ENCODE assay signal across 21 cellular contexts in the genomic region with DNA sequence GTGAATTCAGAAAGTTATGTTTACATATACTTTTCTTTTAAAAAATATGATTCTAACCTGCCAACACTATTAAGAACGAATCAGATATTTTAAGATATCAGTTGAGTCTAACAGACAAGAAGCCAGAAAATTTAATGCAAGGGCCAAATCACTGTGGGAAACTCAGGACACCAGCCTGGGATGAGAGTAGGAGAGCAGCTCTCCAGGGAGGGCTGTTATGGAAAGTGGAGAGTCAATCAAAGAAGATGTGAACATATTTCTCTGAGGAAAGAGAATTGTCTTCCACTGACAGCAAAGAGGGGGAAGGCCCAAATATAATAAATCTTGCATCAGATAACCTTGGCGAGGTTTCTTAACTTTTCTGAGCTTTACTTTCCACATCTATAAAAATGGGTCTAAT.
DNase-seq lines count a peak whose midpoint lies in the region; ATAC-seq and TF ChIP-seq lines count a peak whose summit lies in the region.
"Had no signal": no experiment of that assay in that cellular context is flagged by ENCODE, and none has a peak within 500 bp of the region (broad histone marks: within the 10 kb centered on the region; RNA-seq: fewer than 3 reads in every experiment).

No MANE protein-coding gene starts in this region.

- H3K36me3 ChIP-seq in heart right ventricle (peaks cover 0 to 18% (median 0%) of the 10 kb centered on the region in 9 donors), right atrium auricular region (no peaks in the 10 kb centered on the region), tibial nerve (no peaks in the 10 kb centered on the region), ascending aorta (no peaks in the 10 kb centered on the region)

- no peak for TF ChIP-seq POLR2A in tibial nerve (IDR thresholded peaks at IDR 0.05)

- WGBS in heart right ventricle, 2 donors, result 62 to 75% methylated on average over 2 of the region's 2 CpGs
- WGBS in tibial nerve, 2 donors, result 64 to 67% methylated on average over 2 of the region's 2 CpGs

- TF ChIP-seq EP300 in tibial nerve (IDR thresholded peaks at IDR 0.05), result no peak

- H3K4me3 Mint-ChIP-seq in activated T-cell treated with anti-CD3 and anti-CD28 coated beads, Interleukin-2, amount 50 U/mL, for 24 hours, result no peak overlapping the region
- H3K4me3 Mint-ChIP-seq: B cell, GM23338 had no signal

- H3K36me3 Mint-ChIP-seq in activated T-cell treated with anti-CD3 and anti-CD28 coated beads, Interleukin-2, amount 50 U/mL, for 24 hours (ENCODE audit: low read depth), result peaks cover 69% of the 10 kb centered on the region

- H3K27ac Mint-ChIP-seq in activated T-cell treated with anti-CD3 and anti-CD28 coated beads, Interleukin-2, amount 50 U/mL, for 24 hours, result peak overlapping the region; percentile 56
- H3K27ac Mint-ChIP-seq: B cell had no signal

- H3K9me3 ChIP-seq in heart right ventricle (no peaks in the 10 kb centered on the region), right atrium auricular region (no peaks in the 10 kb centered on the region), tibial nerve (no peaks in the 10 kb centered on the region), ascending aorta (no peaks in the 10 kb centered on the region)

- intact Hi-C loops in heart right ventricle (cut with DNase I), result loop anchor here in 2 of 10 donors (5.0 kb wide), 3 partner anchors 37 to 702 kb away; no protein-coding TSS in a partner anchor
- intact Hi-C loops in left ventricle myocardium superior (cut with micrococcal nuclease), result no loop called here
- intact Hi-C loops in ascending aorta (cut with DNase I), result no loop called here

- H3K4me3 ChIP-seq in heart right ventricle, result no peak overlapping the region
- no peak overlapping the region for H3K4me3 ChIP-seq in right atrium auricular region
- no peak overlapping the region for H3K4me3 ChIP-seq in tibial nerve
- no peak overlapping the region for H3K4me3 ChIP-seq in ascending aorta
- H3K4me3 ChIP-seq: GM23338 had no signal

- H3K27me3 ChIP-seq in heart right ventricle (no peaks in the 10 kb centered on the region), right atrium auricular region (no peaks in the 10 kb centered on the region), tibial nerve (no peaks in the 10 kb centered on the region), ascending aorta (no peaks in the 10 kb centered on the region)

- no peak for DNase-seq in activated T-cell treated with anti-CD3 and anti-CD28 coated beads, Interleukin-2, amount 50 U/mL, for 24 hours
- no peak for DNase-seq in activated T-cell treated with anti-CD3 and anti-CD28 coated beads for 4 hours
- peak in 1 of 2 donors; percentile 44 for DNase-seq in heart right ventricle
- no peak for DNase-seq in right atrium auricular region (ENCODE audit: low spot score)
- DNase-seq in left ventricle myocardium superior, result no peak
- DNase-seq in tibial nerve (ENCODE audit: low spot score in 2 of 2), result no peak
- DNase-seq in ascending aorta (ENCODE audit: low spot score in 2 of 2), result no peak
- DNase-seq: 8988T, DMS53, EL, HCEC 1CT, NCI-H1417, NCI-H187, NCI-H2107, NCI-H510A, NCI-H774 had no signal

- H3K4me1 Mint-ChIP-seq in activated T-cell treated with anti-CD3 and anti-CD28 coated beads, Interleukin-2, amount 50 U/mL, for 24 hours (ENCODE audit: low read depth), result peaks cover 9% of the 10 kb centered on the region
- H3K4me1 Mint-ChIP-seq: B cell, GM23338 had no signal

- ATAC-seq in heart right ventricle, result peak in 7 of 8 donors; percentile 44 to 83 (median 57)
- peak; percentile 59 for ATAC-seq in left ventricle myocardium superior
- ATAC-seq in HG03520 (IDR thresholded peaks at IDR 0.05; ENCODE audit: unreplicated experiment), result no peak
- ATAC-seq: GM23338 had no signal

- peak overlapping the region in 6 of 10 donors; percentile 12 to 74 (median 58) for H3K27ac ChIP-seq in heart right ventricle
- H3K27ac ChIP-seq in right atrium auricular region, result peak overlapping the region in 1 of 2 donors; percentile 27
- peak overlapping the region in 3 of 4 donors; percentile 28 to 77 (median 45) for H3K27ac ChIP-seq in tibial nerve
- peak overlapping the region in 1 of 2 donors; percentile 19 for H3K27ac ChIP-seq in ascending aorta
- H3K27ac ChIP-seq: HL-60, KMS-11 had no signal

- TF ChIP-seq CTCF in heart right ventricle (IDR thresholded peaks at IDR 0.05) (no peak), right atrium auricular region (IDR thresholded peaks at IDR 0.05) (no peak), tibial nerve (IDR thresholded peaks at IDR 0.05) (no peak), ascending aorta (IDR thresholded peaks at IDR 0.05) (no peak)

- no peaks in the 10 kb centered on the region for H3K27me3 Mint-ChIP-seq in activated T-cell treated with anti-CD3 and anti-CD28 coated beads, Interleukin-2, amount 50 U/mL, for 24 hours
- H3K27me3 Mint-ChIP-seq: B cell had no signal

- no peaks in the 10 kb centered on the region for H3K9me3 Mint-ChIP-seq in activated T-cell treated with anti-CD3 and anti-CD28 coated beads, Interleukin-2, amount 50 U/mL, for 24 hours
- H3K9me3 Mint-ChIP-seq: GM23338 had no signal

- H3K4me1 ChIP-seq in heart right ventricle (peaks cover 0 to 7% (median 0%) of the 10 kb centered on the region in 9 donors), right atrium auricular region (no peaks in the 10 kb centered on the region), tibial nerve (peaks cover 0 to 14% (median 4%) of the 10 kb centered on the region in 4 donors), ascending aorta (no peaks in the 10 kb centered on the region)
